8 cellular contexts compared by ENCODE assay signal in genomic region chr16:3023669-3024478, GRCh38. TPM values are rescaled to one million over a fixed set of nuclear protein-coding genes. Genes with fewer than 3 reads are reported as not detected.
DNase-seq lines count a peak whose midpoint lies in the region; ATAC-seq and TF ChIP-seq lines count a peak whose summit lies in the region.

TSS of gene HCFC1R1 (minus strand) at chr16:3023942. CDS start at chr16:3023941, 1 bp downstream.
TSS of gene THOC6 (plus strand) at chr16:3024035. CDS start at chr16:3024327, 292 bp downstream.

- H3K4me3 Mint-ChIP-seq in activated naive CD4-positive, alpha-beta T cell treated with anti-CD3 and anti-CD28 coated beads, Interleukin-2, amount 50 U/mL, for 24 hours = peak within 1 kb of the TSS; percentile 97

- peaks cover 3% of the 10 kb centered on the region for H3K36me3 Mint-ChIP-seq in activated naive CD4-positive, alpha-beta T cell treated with anti-CD3 and anti-CD28 coated beads, Interleukin-2, amount 50 U/mL, for 24 hours

- H3K9me3 Mint-ChIP-seq in activated naive CD4-positive, alpha-beta T cell treated with anti-CD3 and anti-CD28 coated beads, Interleukin-2, amount 50 U/mL, for 24 hours = no peaks in the 10 kb centered on the region

- H3K4me1 Mint-ChIP-seq in activated naive CD4-positive, alpha-beta T cell treated with anti-CD3 and anti-CD28 coated beads, Interleukin-2, amount 50 U/mL, for 24 hours = peaks cover 49% of the 10 kb centered on the region

- H3K27ac ChIP-seq in temporal lobe (ENCODE audit: low read depth, low read length) = peak within 1 kb of the TSS; percentile 88

- TF ChIP-seq CTCF in GM10266 (IDR thresholded peaks at IDR 0.05; ENCODE audit: control insufficient read depth, insufficient read depth, low read depth, missing control alignments) (no peak), omental fat pad (IDR thresholded peaks at IDR 0.05) (no peak)

- ATAC-seq in HG02623 (IDR thresholded peaks at IDR 0.05; ENCODE audit: unreplicated experiment) = peak; percentile 72
- ATAC-seq in omental fat pad (ENCODE audit: low FRiP score) = peak; percentile 46

- H3K27ac Mint-ChIP-seq in activated naive CD4-positive, alpha-beta T cell treated with anti-CD3 and anti-CD28 coated beads, Interleukin-2, amount 50 U/mL, for 24 hours = peak within 1 kb of the TSS; percentile 98

- DNase-seq in GM10266 (ENCODE audit: extremely low spot score) (peak; percentile 95), NCI-H1105 (lab: John Stamatoyannopoulos, UW) (peak; percentile 79), SKM-1 (lab: John Stamatoyannopoulos, UW; ENCODE audit: unreplicated experiment) (peak; percentile 98), globus pallidus (ENCODE audit: low spot score) (peak; percentile 96), omental fat pad (ENCODE audit: low spot score) (peak; percentile 90)

- H3K27me3 Mint-ChIP-seq in activated naive CD4-positive, alpha-beta T cell treated with anti-CD3 and anti-CD28 coated beads, Interleukin-2, amount 50 U/mL, for 24 hours = peaks cover under 1% of the 10 kb centered on the region

RNA-seq across cellular contexts. Expression of gene HCFC1R1, which starts in this region (rescaled TPM):
- 10 to 100 TPM in 3 of 4 donors, 1 to 10 TPM in 1; 8.5 to 20.6 (median 13.1) TPM for total RNA-seq in omental fat pad
- total RNA-seq in temporal lobe = 8.1 TPM

RNA-seq across cellular contexts. Expression of gene THOC6, which starts in this region (rescaled TPM):
- total RNA-seq in omental fat pad (10 to 100 TPM; 15.7 to 33.9 (median 26.7) TPM), temporal lobe (3.9 TPM)

Comparison
In these comparisons a context has a peak if more than half of its experiments do, and no peak if none do; other contexts are left out.
1. Peak in every context shown above with its lines: DNase-seq, ATAC-seq and H3K27ac ChIP-seq.